Comparison of ENCODE assay signal across 9 cellular contexts in the genomic region with DNA sequence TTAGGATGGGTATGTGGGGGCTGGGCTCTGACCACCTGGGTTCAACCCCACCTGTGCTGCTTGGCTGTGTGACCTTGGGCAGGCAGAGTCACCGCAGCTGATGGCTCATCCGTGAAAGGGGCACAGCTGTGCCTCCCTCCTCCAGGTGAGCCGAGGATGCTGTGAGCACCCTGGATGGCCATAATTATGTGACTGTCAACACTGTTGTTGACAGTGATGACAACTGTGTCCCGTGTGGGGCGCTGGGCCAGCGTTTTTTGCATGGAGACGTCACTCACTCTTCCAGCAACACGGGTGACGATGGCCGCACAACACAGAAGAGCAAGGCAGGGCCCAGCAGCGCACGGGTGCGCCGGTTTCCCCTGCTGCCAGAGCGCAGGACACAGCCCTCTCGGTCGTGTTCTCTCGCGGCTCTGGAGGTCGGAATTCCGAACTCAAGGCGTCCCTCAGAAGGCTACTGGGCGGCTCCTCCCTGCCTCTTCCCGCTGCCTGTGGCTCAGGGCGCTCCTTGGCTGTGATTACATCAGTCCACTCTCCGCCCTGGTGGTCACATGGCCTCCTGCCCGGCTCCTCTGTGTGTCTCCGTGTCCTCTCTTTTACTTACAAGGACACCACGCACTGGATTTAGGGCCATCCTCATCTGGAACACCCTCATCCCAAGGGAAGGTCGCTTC. TPM values are rescaled to one million over a fixed set of nuclear protein-coding genes. Genes with fewer than 3 reads are reported as not detected.
A peak's percentile ranks its signal among the peaks of the same experiment; 100 is the strongest.
DNase-seq lines count a peak whose midpoint lies in the region; ATAC-seq, FAIRE-seq and TF ChIP-seq lines count a peak whose summit lies in the region.
"Had no signal": no experiment of that assay in that cellular context is flagged by ENCODE, and none has a peak within 500 bp of the region (broad histone marks: within the 10 kb centered on the region; RNA-seq: fewer than 3 reads in every experiment).

No MANE protein-coding gene starts in this region.

- peaks cover 47% of the 10 kb centered on the region for H3K4me1 ChIP-seq in CD8-positive, alpha-beta T cell (ENCODE audit: insufficient read depth, low read length)
- peaks cover 76% of the 10 kb centered on the region for H3K4me1 ChIP-seq in mononuclear cell (ENCODE audit: insufficient read depth, low read length)
- peaks cover 1% of the 10 kb centered on the region for H3K4me1 ChIP-seq in foreskin keratinocyte

- POLR2A ChIA-PET in CD8-positive, alpha-beta T cell (lab: Charles Lee): interaction anchor here (2.5 kb wide), 1 partner anchor 28 kb away, joined by 22 read pairs; no protein-coding TSS in a partner anchor

- peak overlapping the region; percentile 61 for H3K27ac ChIP-seq in CD8-positive, alpha-beta T cell (ENCODE audit: low read depth, low read length)
- no peak overlapping the region for H3K27ac ChIP-seq in foreskin keratinocyte

- no peaks in the 10 kb centered on the region for H3K9me3 ChIP-seq in CD8-positive, alpha-beta T cell (ENCODE audit: low read length)
- no peaks in the 10 kb centered on the region for H3K9me3 ChIP-seq in mononuclear cell (ENCODE audit: low read depth, low read length)
- H3K9me3 ChIP-seq in MG63: no peaks in the 10 kb centered on the region

- TF ChIP-seq CTCF in CD8-positive, alpha-beta T cell (IDR thresholded peaks at IDR 0.05): no peak
- TF ChIP-seq CTCF in bronchial epithelial cell (IDR thresholded peaks at IDR 0.05; ENCODE audit: insufficient read depth, low read length, severe bottlenecking): no peak
- TF ChIP-seq CTCF in foreskin keratinocyte (conservative IDR thresholded peaks at IDR 0.05): no peak

- peak; percentile 65 for ATAC-seq in CD8-positive, alpha-beta T cell
- ATAC-seq in GM21360 (IDR thresholded peaks at IDR 0.05; ENCODE audit: unreplicated experiment) (no peak), GM19324 (IDR thresholded peaks at IDR 0.05; ENCODE audit: low FRiP score, unreplicated experiment) (no peak), foreskin keratinocyte (no peak)

- peaks cover 6% of the 10 kb centered on the region for H3K36me3 Mint-ChIP-seq in CD8-positive, alpha-beta T cell

- H3K36me3 ChIP-seq in CD8-positive, alpha-beta T cell (ENCODE audit: insufficient read depth, low read length): no peaks in the 10 kb centered on the region
- peaks cover 23% of the 10 kb centered on the region for H3K36me3 ChIP-seq in bronchial epithelial cell (ENCODE audit: control insufficient read depth, insufficient read depth, low read length)
- no peaks in the 10 kb centered on the region for H3K36me3 ChIP-seq in MG63

- no peaks in the 10 kb centered on the region for H3K9me3 Mint-ChIP-seq in CD8-positive, alpha-beta T cell

- H3K4me3 Mint-ChIP-seq in CD8-positive, alpha-beta T cell: peak overlapping the region; percentile 97

- CTCF ChIA-PET in CD8-positive, alpha-beta T cell (lab: Charles Lee): interaction anchor here (1.9 kb wide), 1 partner anchor 23 kb away, joined by 13 read pairs; no protein-coding TSS in a partner anchor

- H3K4me1 Mint-ChIP-seq in CD8-positive, alpha-beta T cell (ENCODE audit: low read depth): peaks cover 50% of the 10 kb centered on the region

- peak overlapping the region; percentile 97 for H3K27ac Mint-ChIP-seq in CD8-positive, alpha-beta T cell

- H3K27me3 ChIP-seq in CD8-positive, alpha-beta T cell (ENCODE audit: insufficient read depth, low read length): no peaks in the 10 kb centered on the region
- H3K27me3 ChIP-seq in bronchial epithelial cell (ENCODE audit: control insufficient read depth, insufficient read depth, low read length) (no peaks in the 10 kb centered on the region), mononuclear cell (ENCODE audit: insufficient read depth, low read length) (no peaks in the 10 kb centered on the region), MG63 (no peaks in the 10 kb centered on the region), foreskin keratinocyte (no peaks in the 10 kb centered on the region)

- no peak for FAIRE-seq in bronchial epithelial cell (lab: Jason Lieb, UNC)
- FAIRE-seq: astrocyte had no signal

- peak overlapping the region; percentile 69 for H3K4me3 ChIP-seq in CD8-positive, alpha-beta T cell (ENCODE audit: low read depth, low read length)
- H3K4me3 ChIP-seq in bronchial epithelial cell (ENCODE audit: low read depth, low read length): peak overlapping the region; percentile 85
- peak overlapping the region; percentile 60 for H3K4me3 ChIP-seq in mononuclear cell (ENCODE audit: low read length)
- H3K4me3 ChIP-seq in MG63: no peak overlapping the region

- peak in 1 of 7 experiments; percentile 77 for DNase-seq in CD8-positive, alpha-beta T cell
- DNase-seq in bronchial epithelial cell (ENCODE audit: low read depth): peak; percentile 63
- no peak for DNase-seq in MG63
- no peak for DNase-seq in foreskin keratinocyte

- H3K27me3 Mint-ChIP-seq in CD8-positive, alpha-beta T cell (ENCODE audit: low read depth): no peaks in the 10 kb centered on the region

- intact Hi-C loops in CD8-positive, alpha-beta T cell (cut with DNase I, micrococcal nuclease): loop anchor here (1.0 to 2.0 kb wide), 4 partner anchors 20 to 40 kb away; no protein-coding TSS in a partner anchor

TF ChIP-seq in PFSK-1, 5 proteins besides CTCF, POLR2A, EP300 and RAD21:
- TF ChIP-seq SIN3A (IDR thresholded peaks at IDR 0.05; ENCODE audit: borderline replicate concordance, insufficient read depth, low read length) (peak; percentile 66; the same call in 1 of the 2 replicates), POLR2AphosphoS5 (IDR thresholded peaks at IDR 0.05; ENCODE audit: low read depth, low read length) (peak; percentile 63), FOXP2 (optimal IDR thresholded peaks at IDR 0.05; ENCODE audit: borderline replicate concordance, extremely low read depth, extremely low read length, insufficient read depth) (no peak), TAF1 (IDR thresholded peaks at IDR 0.05; ENCODE audit: borderline replicate concordance, insufficient read depth, low read length) (0 out of 2 replicates have a peak, but pooled peaks have one; percentile 20)
- TF ChIP-seq, protein P1, sequence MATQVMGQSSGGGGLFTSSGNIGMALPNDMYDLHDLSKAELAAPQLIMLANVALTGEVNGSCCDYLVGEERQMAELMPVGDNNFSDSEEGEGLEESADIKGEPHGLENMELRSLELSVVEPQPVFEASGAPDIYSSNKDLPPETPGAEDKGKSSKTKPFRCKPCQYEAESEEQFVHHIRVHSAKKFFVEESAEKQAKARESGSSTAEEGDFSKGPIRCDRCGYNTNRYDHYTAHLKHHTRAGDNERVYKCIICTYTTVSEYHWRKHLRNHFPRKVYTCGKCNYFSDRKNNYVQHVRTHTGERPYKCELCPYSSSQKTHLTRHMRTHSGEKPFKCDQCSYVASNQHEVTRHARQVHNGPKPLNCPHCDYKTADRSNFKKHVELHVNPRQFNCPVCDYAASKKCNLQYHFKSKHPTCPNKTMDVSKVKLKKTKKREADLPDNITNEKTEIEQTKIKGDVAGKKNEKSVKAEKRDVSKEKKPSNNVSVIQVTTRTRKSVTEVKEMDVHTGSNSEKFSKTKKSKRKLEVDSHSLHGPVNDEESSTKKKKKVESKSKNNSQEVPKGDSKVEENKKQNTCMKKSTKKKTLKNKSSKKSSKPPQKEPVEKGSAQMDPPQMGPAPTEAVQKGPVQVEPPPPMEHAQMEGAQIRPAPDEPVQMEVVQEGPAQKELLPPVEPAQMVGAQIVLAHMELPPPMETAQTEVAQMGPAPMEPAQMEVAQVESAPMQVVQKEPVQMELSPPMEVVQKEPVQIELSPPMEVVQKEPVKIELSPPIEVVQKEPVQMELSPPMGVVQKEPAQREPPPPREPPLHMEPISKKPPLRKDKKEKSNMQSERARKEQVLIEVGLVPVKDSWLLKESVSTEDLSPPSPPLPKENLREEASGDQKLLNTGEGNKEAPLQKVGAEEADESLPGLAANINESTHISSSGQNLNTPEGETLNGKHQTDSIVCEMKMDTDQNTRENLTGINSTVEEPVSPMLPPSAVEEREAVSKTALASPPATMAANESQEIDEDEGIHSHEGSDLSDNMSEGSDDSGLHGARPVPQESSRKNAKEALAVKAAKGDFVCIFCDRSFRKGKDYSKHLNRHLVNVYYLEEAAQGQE (IDR thresholded peaks at IDR 0.05; ENCODE audit: insufficient read depth in 1 of 2, low read depth in 2 of 2, low read length in 2 of 2): peak in 1 of 2 experiments; percentile 7; a peak in 1 of 4 replicates

RNA-seq across cellular contexts. Expression of a gene that starts 1.3 kb away (rescaled TPM):
- total RNA-seq in CD8-positive, alpha-beta T cell: 100 to 1,000 TPM in 1 of 2 experiments, 10 to 100 TPM in 1; 90.7 to 102 TPM
- polyA plus RNA-seq in PFSK-1 (2012; ENCODE audit: insufficient read length, low read depth): 88.3 TPM
- 32.1 and 33.5 TPM in 2 replicates for total RNA-seq in bronchial epithelial cell
- 56.6 TPM for total RNA-seq in mononuclear cell
- total RNA-seq in MG63 (2014; rRNA removed; shearing (Covaris generic); ENCODE audit: low replicate concordance): 2.5 and 7.4 TPM in 2 replicates
- 18.7 and 30.1 TPM in 2 replicates for total RNA-seq in foreskin keratinocyte
- 11.2 and 16.7 TPM in 2 replicates for polyA plus RNA-seq in foreskin keratinocyte

RNA-seq across cellular contexts. Expression of a gene that starts 41.8 kb away (rescaled TPM):
- total RNA-seq in CD8-positive, alpha-beta T cell: 1 to 10 TPM; 1.2 to 1.6 TPM
- 2.7 TPM for polyA plus RNA-seq in PFSK-1 (2012; ENCODE audit: insufficient read length, low read depth)
- total RNA-seq in bronchial epithelial cell: 1.1 and 2.8 TPM in 2 replicates
- total RNA-seq in mononuclear cell: 0.63 TPM
- 1.1 and 1.2 TPM in 2 replicates for total RNA-seq in MG63 (2014; rRNA removed; shearing (Covaris generic); ENCODE audit: low replicate concordance)
- total RNA-seq in foreskin keratinocyte: 0.39 and 0.85 TPM in 2 replicates
- polyA plus RNA-seq in foreskin keratinocyte: 0.33 and 0.49 TPM in 2 replicates
